In the genomic region with DNA sequence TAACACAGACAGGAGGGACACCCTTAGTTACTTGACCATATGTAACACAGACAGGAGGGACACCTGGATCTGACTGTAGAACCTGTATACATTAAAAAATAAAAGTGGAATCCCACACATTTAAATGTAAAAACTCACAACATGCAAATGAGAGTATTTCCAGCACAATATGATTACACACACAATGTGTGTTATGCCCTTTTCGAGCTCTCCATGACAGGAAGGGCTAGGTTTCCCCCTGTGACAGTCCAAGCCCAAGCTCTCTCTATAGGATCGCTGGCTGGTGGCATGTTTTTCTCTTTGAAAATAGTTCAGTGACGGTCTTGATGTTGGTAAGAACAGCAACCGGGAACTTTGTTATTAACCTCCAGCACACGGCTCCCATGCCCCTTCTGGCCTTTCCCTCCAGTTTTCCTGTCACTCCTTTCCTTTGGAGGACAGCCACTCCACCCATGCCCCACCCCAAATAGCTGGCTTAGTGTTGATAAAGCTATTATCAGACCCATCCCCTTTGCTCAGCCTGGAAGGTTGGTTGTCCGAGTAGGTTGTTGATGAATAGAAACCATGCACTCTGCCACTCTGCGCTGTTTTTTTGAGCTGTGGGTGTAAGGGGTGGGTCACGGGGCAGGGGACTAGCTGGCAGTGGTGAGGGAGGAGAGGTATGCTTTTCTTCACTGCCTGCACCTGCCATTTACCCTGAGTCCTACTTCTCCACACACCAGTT, we compare ENCODE assay signal across 13 cellular contexts. TPM values are rescaled to one million over a fixed set of nuclear protein-coding genes. Genes with fewer than 3 reads are reported as not detected.
DNase-seq lines count a peak whose midpoint lies in the region; ATAC-seq, FAIRE-seq and TF ChIP-seq lines count a peak whose summit lies in the region.
"Had no signal": no experiment of that assay in that cellular context is flagged by ENCODE, and none has a peak within 500 bp of the region (broad histone marks: within the 10 kb centered on the region; RNA-seq: fewer than 3 reads in every experiment).

No MANE protein-coding gene starts in this region.

- FAIRE-seq in GM19239 (lab: Jason Lieb, UNC) = peak; percentile 86
- FAIRE-seq: islet of Langerhans had no signal

- no peak for ATAC-seq in CD4-positive, alpha-beta T cell (ENCODE audit: poor library complexity)
- ATAC-seq in activated naive CD4-positive, alpha-beta T cell treated with anti-CD3 and anti-CD28 coated beads, Interleukin-2, amount 50 U/mL, for 72 hours = no peak
- no peak for ATAC-seq in GM21529 (IDR thresholded peaks at IDR 0.05; ENCODE audit: unreplicated experiment)
- ATAC-seq: natural killer cell treated with Interleukin-12 subunit alpha and Interleukin-12 subunit beta and Interleukin-15 and Interleukin-18, amount 100 ng/mL, for 72 hours had no signal

- no peak for TF ChIP-seq CTCF in CD4-positive, alpha-beta T cell (IDR thresholded peaks at IDR 0.05)
- TF ChIP-seq CTCF in GM10248 (IDR thresholded peaks at IDR 0.05; ENCODE audit: control extremely low read depth, extremely low read depth, low read depth, missing control alignments) = no peak

- peak overlapping the region; percentile 32 for H3K4me3 Mint-ChIP-seq in CD4-positive, alpha-beta T cell

- no peaks in the 10 kb centered on the region for H3K27me3 ChIP-seq in CD4-positive, alpha-beta T cell (ENCODE audit: control insufficient read depth, insufficient read depth, low read length)

- H3K9me3 Mint-ChIP-seq in CD4-positive, alpha-beta T cell = no peaks in the 10 kb centered on the region
- H3K9me3 Mint-ChIP-seq in activated naive CD4-positive, alpha-beta T cell treated with anti-CD3 and anti-CD28 coated beads, Interleukin-2, amount 50 U/mL, for 72 hours = no peaks in the 10 kb centered on the region
- H3K9me3 Mint-ChIP-seq: natural killer cell treated with Interleukin-12 subunit alpha and Interleukin-12 subunit beta and Interleukin-15 and Interleukin-18, amount 100 ng/mL, for 72 hours had no signal

- H3K4me1 Mint-ChIP-seq in CD4-positive, alpha-beta T cell (ENCODE audit: low read depth) = peaks cover 36% of the 10 kb centered on the region

- no peaks in the 10 kb centered on the region for H3K27me3 Mint-ChIP-seq in CD4-positive, alpha-beta T cell

- CTCF ChIA-PET in CD4-positive, alpha-beta T cell (lab: Charles Lee) = no interaction called here
- CTCF ChIA-PET in GM10248 (lab: Yijun Ruan, JAX) = interaction anchor here (0.8 to 4.2 kb wide), 5 partner anchors 9 to 104 kb away, joined by 3 to 27 read pairs (median 4); no protein-coding TSS in a partner anchor

- H3K36me3 Mint-ChIP-seq in CD4-positive, alpha-beta T cell (ENCODE audit: low read depth) = peaks cover 13% of the 10 kb centered on the region
- H3K36me3 Mint-ChIP-seq in activated naive CD4-positive, alpha-beta T cell treated with anti-CD3 and anti-CD28 coated beads, Interleukin-2, amount 50 U/mL, for 72 hours = peaks cover 0 to 6% of the 10 kb centered on the region in 2 donors
- H3K36me3 Mint-ChIP-seq: natural killer cell treated with Interleukin-12 subunit alpha and Interleukin-12 subunit beta and Interleukin-15 and Interleukin-18, amount 100 ng/mL, for 72 hours had no signal

- H3K27ac ChIP-seq in CD4-positive, alpha-beta T cell (ENCODE audit: low read depth, low read length) = no peak overlapping the region
- peak overlapping the region; percentile 49 for H3K27ac ChIP-seq in caudate nucleus (ENCODE audit: low read depth, low read length)

- POLR2A ChIA-PET in CD4-positive, alpha-beta T cell (lab: Charles Lee) = no interaction called here
- POLR2A ChIA-PET in GM10248 (lab: Yijun Ruan, JAX) = interaction anchor here (0.7 to 2.0 kb wide), 4 partner anchors 15 to 52 kb away, joined by 3 to 12 read pairs (median 4); no protein-coding TSS in a partner anchor

- no peaks in the 10 kb centered on the region for H3K9me3 ChIP-seq in CD4-positive, alpha-beta T cell (ENCODE audit: control insufficient read depth, low read length)

- DNase-seq in CD4-positive, alpha-beta T cell = no peak
- DNase-seq in GM19239 (ENCODE audit: insufficient read length, low spot score) = no peak
- no peak for DNase-seq in caudate nucleus (lab: John Stamatoyannopoulos, UW)
- peak; percentile 32 for DNase-seq in medulla oblongata (ENCODE audit: extremely low spot score)
- DNase-seq in GM10248 (ENCODE audit: extremely low spot score) = no peak
- DNase-seq in activated naive CD4-positive, alpha-beta T cell treated with anti-CD3 and anti-CD28 coated beads, Interleukin-2, amount 50 U/mL, for 72 hours (ENCODE audit: low spot score in 2 of 2) = no peak
- no peak for DNase-seq in NCI-H748 (lab: John Stamatoyannopoulos, UW; ENCODE audit: unreplicated experiment)
- DNase-seq: activated CD8-positive, alpha-beta memory T cell treated with anti-CD3 and anti-CD28 coated beads, Interleukin-2, amount 50 U/mL, for 48 hours; NCI-H1436; NCI-H82 had no signal

- intact Hi-C loops in CD4-positive, alpha-beta T cell (cut with DNase I, micrococcal nuclease) = loop anchor here in 1 of 2 experiments (2.0 to 10.0 kb wide), 3 partner anchors 103 to 616 kb away; no protein-coding TSS in a partner anchor

- H3K27ac Mint-ChIP-seq in CD4-positive, alpha-beta T cell = peak overlapping the region; percentile 97
- no peak overlapping the region for H3K27ac Mint-ChIP-seq in activated naive CD4-positive, alpha-beta T cell treated with anti-CD3 and anti-CD28 coated beads, Interleukin-2, amount 50 U/mL, for 72 hours

RNA-seq across cellular contexts. Expression of gene RASGRP3, which starts 2.7 kb away (rescaled TPM):
- total RNA-seq in CD4-positive, alpha-beta T cell = 1 to 10 TPM; 5.7 to 7.9 TPM
- total RNA-seq in activated naive CD4-positive, alpha-beta T cell treated with anti-CD3 and anti-CD28 coated beads, Interleukin-2, amount 50 U/mL, for 72 hours = 1 to 10 TPM; 2.5 to 2.8 TPM
